ENCODE assay signal across 18 cellular contexts in genomic region chr10:112639291-112639690, GRCh38.
DNase-seq lines count a peak whose midpoint lies in the region; ATAC-seq, FAIRE-seq and TF ChIP-seq lines count a peak whose summit lies in the region.
"Had no signal": no experiment of that assay in that cellular context is flagged by ENCODE, and none has a peak within 500 bp of the region (broad histone marks: within the 10 kb centered on the region; RNA-seq: fewer than 3 reads in every experiment).

No MANE protein-coding gene starts in this region.

- H3K27ac ChIP-seq in astrocyte (ENCODE audit: low read depth, low read length) (peak overlapping the region; percentile 23), foreskin keratinocyte (no peak overlapping the region), dorsolateral prefrontal cortex (no peak overlapping the region)
- H3K27ac ChIP-seq: BLaER1 treated with 17β-estradiol and CSF1 and Interleukin-3, amounts not matched to agents 10 nM and 100 nM; SJCRH30 had no signal

- ATAC-seq in foreskin keratinocyte = peak; percentile 90
- ATAC-seq: CD8-positive, alpha-beta T cell; K562 had no signal

- intact Hi-C loops in dorsolateral prefrontal cortex (cut with DNase I) = no loop called here

- no peak overlapping the region for H3K4me3 ChIP-seq in astrocyte (ENCODE audit: insufficient read depth, low read depth, low read length)
- no peak overlapping the region for H3K4me3 ChIP-seq in dorsolateral prefrontal cortex
- H3K4me3 ChIP-seq: BLaER1 treated with 17β-estradiol and CSF1 and Interleukin-3, amounts not matched to agents 10 nM and 100 nM; K562; SJCRH30 had no signal

- H3K9me3 Mint-ChIP-seq in astrocyte (ENCODE audit: unreplicated experiment) = no peaks in the 10 kb centered on the region
- H3K9me3 Mint-ChIP-seq: CD8-positive, alpha-beta T cell had no signal

- H3K9ac ChIP-seq in astrocyte (ENCODE audit: low read length) = no peak overlapping the region
- H3K9ac ChIP-seq: BLaER1 treated with 17β-estradiol and CSF1 and Interleukin-3, amounts not matched to agents 10 nM and 100 nM had no signal

- H3K4me3 Mint-ChIP-seq in astrocyte (ENCODE audit: unreplicated experiment) = no peak overlapping the region
- H3K4me3 Mint-ChIP-seq: CD8-positive, alpha-beta T cell had no signal

- no peak for TF ChIP-seq CTCF in astrocyte (IDR thresholded peaks at IDR 0.05; ENCODE audit: insufficient read depth, low read depth, low read length)
- TF ChIP-seq CTCF in foreskin keratinocyte (conservative IDR thresholded peaks at IDR 0.05) = no peak
- no peak for TF ChIP-seq CTCF in dorsolateral prefrontal cortex (IDR thresholded peaks at IDR 0.05 in 54 of 56, conservative IDR thresholded peaks at IDR 0.05 in 2 of 56; ENCODE audit: low read depth in 1 of 56, partially characterized antibody in 56 of 56)

- H3K27me3 ChIP-seq in astrocyte (ENCODE audit: insufficient read depth, low read length) = no peaks in the 10 kb centered on the region
- H3K27me3 ChIP-seq in foreskin keratinocyte = no peaks in the 10 kb centered on the region
- H3K27me3 ChIP-seq in dorsolateral prefrontal cortex = no peaks in the 10 kb centered on the region
- H3K27me3 ChIP-seq: BLaER1 treated with 17β-estradiol and CSF1 and Interleukin-3, amounts not matched to agents 10 nM and 100 nM; SJCRH30 had no signal

- peaks cover 12% of the 10 kb centered on the region for H3K4me1 Mint-ChIP-seq in astrocyte (ENCODE audit: low read depth, unreplicated experiment)

- H3K36me3 ChIP-seq in astrocyte (ENCODE audit: insufficient read depth, low read length) = no peaks in the 10 kb centered on the region
- H3K36me3 ChIP-seq: BLaER1 treated with 17β-estradiol and CSF1 and Interleukin-3, amounts not matched to agents 10 nM and 100 nM; SJCRH30 had no signal

- FAIRE-seq in astrocyte (lab: Jason Lieb, UNC) = no peak
- FAIRE-seq: D721Med, K562 had no signal

- no peak overlapping the region for H3K27ac Mint-ChIP-seq in astrocyte (ENCODE audit: unreplicated experiment)
- H3K27ac Mint-ChIP-seq: CD8-positive, alpha-beta T cell had no signal

- no peak overlapping the region for H3K4me2 ChIP-seq in astrocyte (ENCODE audit: low read length)
- H3K4me2 ChIP-seq: BLaER1 treated with 17β-estradiol and CSF1 and Interleukin-3, amounts not matched to agents 10 nM and 100 nM had no signal

- no peaks in the 10 kb centered on the region for H4K20me1 ChIP-seq in astrocyte (ENCODE audit: insufficient read depth, low read length)

- H3K36me3 Mint-ChIP-seq in astrocyte (ENCODE audit: low read depth, unreplicated experiment) = no peaks in the 10 kb centered on the region
- H3K36me3 Mint-ChIP-seq: CD8-positive, alpha-beta T cell had no signal

- no peaks in the 10 kb centered on the region for H3K27me3 Mint-ChIP-seq in astrocyte (ENCODE audit: low read depth, unreplicated experiment)

- no peaks in the 10 kb centered on the region for H3K79me2 ChIP-seq in astrocyte (ENCODE audit: insufficient read depth, low read length)

- no peak overlapping the region for H2AFZ ChIP-seq in astrocyte (ENCODE audit: low read depth, low read length)

- H3K9me3 ChIP-seq in astrocyte (ENCODE audit: insufficient read depth, low read depth, low read length) = no peaks in the 10 kb centered on the region
- H3K9me3 ChIP-seq: BLaER1 treated with 17β-estradiol and CSF1 and Interleukin-3, amounts not matched to agents 10 nM and 100 nM; SJCRH30 had no signal

- DNase-seq in EH (ENCODE audit: low read depth) (peak; percentile 15), HCEC 1CT (peak; percentile 56), astrocyte (ENCODE audit: low read depth) (peak; percentile 58), foreskin keratinocyte (peak; percentile 72 to 81), superior temporal gyrus (ENCODE audit: extremely low spot score) (no peak), dorsolateral prefrontal cortex (no peak), hippocampal formation (lab: John Stamatoyannopoulos, UW) (no peak), occipital lobe (lab: John Stamatoyannopoulos, UW) (no peak)
- DNase-seq: CD8-positive, alpha-beta T cell; NCI-H1105 treated with DMSO at 0.1 percent for 48 hours; NCI-H1694 treated with DMSO at 0.1 percent for 48 hours; NCI-H2107; NCI-H510A; NCI-H774; SJCRH30 had no signal

- H3K4me1 ChIP-seq in astrocyte (ENCODE audit: insufficient read depth, low read length) = peaks cover 2% of the 10 kb centered on the region
- peaks cover 14% of the 10 kb centered on the region for H3K4me1 ChIP-seq in foreskin keratinocyte

Comparison
In these comparisons a context has a peak if more than half of its experiments do, and no peak if none do; other contexts are left out.
1. DNase-seq: peak in EH (single experiment), HCEC 1CT (single experiment), astrocyte (single experiment) and foreskin keratinocyte (2 of 2); none in superior temporal gyrus (single experiment), dorsolateral prefrontal cortex (0 of 10), hippocampal formation (0 of 2) and occipital lobe (single experiment).